Comparison of ENCODE assay signal across 1 cellular context in genomic region chr4:186191266-186192067, GRCh38.
A peak's percentile ranks its signal among the peaks of the same experiment; 100 is the strongest.
TF ChIP-seq lines count a peak whose summit lies in the region.

TSS of gene CYP4V2 (plus strand) at chr4:186191567. CDS start at chr4:186191824, 257 bp downstream.

TF ChIP-seq in K562, 482 proteins besides CTCF, POLR2A, EP300 and RAD21 (continued from another document):
- TF ChIP-seq NFRKB (IDR thresholded peaks at IDR 0.05; ENCODE audit: low read depth) (no peak; the same call in 1 of the 2 replicates), RBM22 (IDR thresholded peaks at IDR 0.05; ENCODE audit: low read depth, low read length, poor library complexity, severe bottlenecking) (peak; percentile 5), FOXA3 (CRISPR knock-in tag; conservative IDR thresholded peaks at IDR 0.05 in 1 of 2, IDR thresholded peaks at IDR 0.05 in 1 of 2) (no peak), SMARCC2 (IDR thresholded peaks at IDR 0.05; ENCODE audit: low read depth) (no peak), CREB3L1 (IDR thresholded peaks at IDR 0.05; ENCODE audit: borderline replicate concordance, low read depth) (peak; percentile 70; the same call in 1 of the 2 replicates), PTRF (tag; IDR thresholded peaks at IDR 0.05) (no peak), GTF2A2 (tag; IDR thresholded peaks at IDR 0.05) (no peak), ZNF589 (CRISPR knock-in tag; IDR thresholded peaks at IDR 0.05; ENCODE audit: low read depth) (no peak), HDGF (IDR thresholded peaks at IDR 0.05) (no peak), LEF1 (IDR thresholded peaks at IDR 0.05) (no peak), ILK (tag; IDR thresholded peaks at IDR 0.05; ENCODE audit: borderline replicate concordance, low read depth) (no peak), ZNF75A (CRISPR knock-in tag; IDR thresholded peaks at IDR 0.05) (no peak), FOXP1 (CRISPR knock-in tag; IDR thresholded peaks at IDR 0.05) (0 out of 2 replicates have a peak, but pooled peaks have one; percentile 13), ZNF436 (CRISPR knock-in tag; IDR thresholded peaks at IDR 0.05) (no peak), RBM17 (IDR thresholded peaks at IDR 0.05; ENCODE audit: borderline replicate concordance, low read depth, low read length) (no peak), CREB1 (IDR thresholded peaks at IDR 0.05) (0 out of 2 replicates have a peak, but pooled peaks have one; percentile 58), CREB1 (CRISPR knock-in tag; IDR thresholded peaks at IDR 0.05) (no peak; the same call in 1 of the 2 replicates), HDAC8 (tag; IDR thresholded peaks at IDR 0.05) (no peak), ZFP36 (IDR thresholded peaks at IDR 0.05; ENCODE audit: low read depth, low read length, partially characterized antibody) (no peak), SIRT6 (IDR thresholded peaks at IDR 0.05; ENCODE audit: low read depth, low read length) (no peak), PHB2 (IDR thresholded peaks at IDR 0.05; ENCODE audit: low read depth) (no peak), CBX8 (IDR thresholded peaks at IDR 0.05; ENCODE audit: borderline replicate concordance, extremely low read depth, low read depth, low read length, poor library complexity, severe bottlenecking) (no peak), NFE2L1 (tag; IDR thresholded peaks at IDR 0.05; ENCODE audit: borderline replicate concordance, low read depth) (no peak), RBM34 (IDR thresholded peaks at IDR 0.05; ENCODE audit: borderline replicate concordance, insufficient read depth, low read length) (peak; percentile 92; the same call in 1 of the 2 replicates), CCAR2 (IDR thresholded peaks at IDR 0.05; ENCODE audit: low read depth, low read length) (no peak), ZZZ3 (IDR thresholded peaks at IDR 0.05) (no peak), THAP12 (CRISPR knock-in tag; IDR thresholded peaks at IDR 0.05) (peak; percentile 48; the same call in 1 of the 2 replicates), ZNF766 (CRISPR knock-in tag; conservative IDR thresholded peaks at IDR 0.05) (no peak), NCOA6 (IDR thresholded peaks at IDR 0.05) (no peak), LARP7 (IDR thresholded peaks at IDR 0.05) (no peak), CHD7 (IDR thresholded peaks at IDR 0.05; ENCODE audit: low read depth, low read length) (peak; percentile 16), GMEB1 (CRISPR knock-in tag; IDR thresholded peaks at IDR 0.05) (peak; percentile 60)
